21 cellular contexts compared by ENCODE assay signal in genomic region chr3:53247619-53248018, GRCh38. TPM values are rescaled to one million over a fixed set of nuclear protein-coding genes. Genes with fewer than 3 reads are reported as not detected.
DNase-seq lines count a peak whose midpoint lies in the region; ATAC-seq and TF ChIP-seq lines count a peak whose summit lies in the region.
"Had no signal": no experiment of that assay in that cellular context is flagged by ENCODE, and none has a peak within 500 bp of the region (broad histone marks: within the 10 kb centered on the region; RNA-seq: fewer than 3 reads in every experiment).

No MANE protein-coding gene starts in this region.

- H3K36me3 ChIP-seq in Karpas-422 (ENCODE audit: insufficient read depth, low read length) = no peaks in the 10 kb centered on the region
- H3K36me3 ChIP-seq in thyroid gland = peaks cover 0 to 3% of the 10 kb centered on the region in 2 donors
- H3K36me3 ChIP-seq: adrenal gland, breast epithelium had no signal

- peak overlapping the region; percentile 37 for H3K27ac Mint-ChIP-seq in activated CD8-positive, alpha-beta memory T cell treated with anti-CD3 and anti-CD28 coated beads, Interleukin-2, amount 10 ng/mL, durations not matched to agents 7 days and 5 days
- H3K27ac Mint-ChIP-seq in endothelial cell (ENCODE audit: unreplicated experiment) = peak overlapping the region; percentile 74
- H3K27ac Mint-ChIP-seq: activated B cell treated with CpG ODN at 0.5 μM for 24 hours had no signal

- no peaks in the 10 kb centered on the region for H3K27me3 Mint-ChIP-seq in activated CD8-positive, alpha-beta memory T cell treated with anti-CD3 and anti-CD28 coated beads, Interleukin-2, amount 10 ng/mL, durations not matched to agents 7 days and 5 days
- H3K27me3 Mint-ChIP-seq in endothelial cell (ENCODE audit: unreplicated experiment) = peaks cover 6% of the 10 kb centered on the region
- H3K27me3 Mint-ChIP-seq: activated B cell treated with CpG ODN at 0.5 μM for 24 hours had no signal

- intact Hi-C loops in thyroid gland (cut with DNase I) = no loop called here

- no peak overlapping the region for H3K27ac ChIP-seq in Karpas-422 (ENCODE audit: low read length)
- H3K27ac ChIP-seq in thyroid gland = peak overlapping the region in 2 of 3 donors; percentile 10 to 36
- H3K27ac ChIP-seq: adrenal gland, breast epithelium, GM23248, SK-N-MC had no signal

- H3K27me3 ChIP-seq in Karpas-422 (ENCODE audit: low read length) (no peaks in the 10 kb centered on the region), thyroid gland (no peaks in the 10 kb centered on the region)
- H3K27me3 ChIP-seq: adrenal gland, breast epithelium, heart right ventricle had no signal

- 84 to 88% methylated on average over 2 of the region's 2 CpGs for WGBS in thyroid gland, 2 donors

- H3K9me3 ChIP-seq in Karpas-422 (ENCODE audit: low read length) (no peaks in the 10 kb centered on the region), thyroid gland (no peaks in the 10 kb centered on the region)
- H3K9me3 ChIP-seq: adrenal gland, breast epithelium had no signal

- H3K9me3 Mint-ChIP-seq in activated CD8-positive, alpha-beta memory T cell treated with anti-CD3 and anti-CD28 coated beads, Interleukin-2, amount 10 ng/mL, durations not matched to agents 7 days and 5 days (ENCODE audit: low read depth) = no peaks in the 10 kb centered on the region
- H3K9me3 Mint-ChIP-seq in endothelial cell (ENCODE audit: unreplicated experiment) = no peaks in the 10 kb centered on the region
- H3K9me3 Mint-ChIP-seq: activated B cell treated with CpG ODN at 0.5 μM for 24 hours had no signal

- H3K4me3 Mint-ChIP-seq in activated CD8-positive, alpha-beta memory T cell treated with anti-CD3 and anti-CD28 coated beads, Interleukin-2, amount 10 ng/mL, durations not matched to agents 7 days and 5 days = no peak overlapping the region
- no peak overlapping the region for H3K4me3 Mint-ChIP-seq in endothelial cell (ENCODE audit: unreplicated experiment)
- H3K4me3 Mint-ChIP-seq: activated B cell treated with CpG ODN at 0.5 μM for 24 hours had no signal

- no peak overlapping the region for H2AFZ ChIP-seq in Karpas-422 (ENCODE audit: low read length)
- H2AFZ ChIP-seq: GM23248 had no signal

- no peak for TF ChIP-seq POLR2A in thyroid gland (IDR thresholded peaks at IDR 0.05)

- no peaks in the 10 kb centered on the region for H3K9me2 ChIP-seq in Karpas-422 (replicated peaks; ENCODE audit: insufficient read depth, low read length)

- H4K20me1 ChIP-seq in Karpas-422 (ENCODE audit: insufficient read depth, low read depth, low read length) = peaks cover 76% of the 10 kb centered on the region

- H3K36me3 Mint-ChIP-seq in activated CD8-positive, alpha-beta memory T cell treated with anti-CD3 and anti-CD28 coated beads, Interleukin-2, amount 10 ng/mL, durations not matched to agents 7 days and 5 days = peaks cover 16% of the 10 kb centered on the region
- peaks cover 6% of the 10 kb centered on the region for H3K36me3 Mint-ChIP-seq in endothelial cell (ENCODE audit: low read depth, unreplicated experiment)

- TF ChIP-seq CTCF in endothelial cell (IDR thresholded peaks at IDR 0.05; ENCODE audit: unreplicated experiment) = no peak
- TF ChIP-seq CTCF in thyroid gland (IDR thresholded peaks at IDR 0.05) = no peak

- CTCF ChIA-PET in activated CD8-positive, alpha-beta memory T cell treated with anti-CD3 and anti-CD28 coated beads, Interleukin-2, amount 10 ng/mL, durations not matched to agents 7 days and 5 days (lab: Charles Lee) = interaction anchor here (1.0 to 1.3 kb wide), 3 partner anchors 11 to 52 kb away, joined by 3 to 5 read pairs (median 4); no protein-coding TSS in a partner anchor

- no peak for ATAC-seq in activated CD8-positive, alpha-beta memory T cell treated with anti-CD3 and anti-CD28 coated beads, Interleukin-2, amount 10 ng/mL, durations not matched to agents 7 days and 5 days
- ATAC-seq: heart right ventricle had no signal

- no peak for DNase-seq in activated CD8-positive, alpha-beta memory T cell treated with anti-CD3 and anti-CD28 coated beads, Interleukin-2, amount 10 ng/mL, durations not matched to agents 7 days and 5 days
- DNase-seq in activated CD8-positive, alpha-beta memory T cell treated with anti-CD3 and anti-CD28 coated beads, Interleukin-2, amount 50 U/mL, for 48 hours = no peak
- peak; percentile 34 for DNase-seq in Karpas-422
- DNase-seq in endothelial cell (ENCODE audit: low spot score) = no peak
- DNase-seq in thyroid gland = no peak
- DNase-seq in NCI-H524 (lab: John Stamatoyannopoulos, UW) = no peak
- no peak for DNase-seq in NCI-H2171 treated with DMSO at 0.1 percent for 48 hours (lab: John Stamatoyannopoulos, UW)
- no peak for DNase-seq in HUDEP-2 (lab: John Stamatoyannopoulos, UW; ENCODE audit: unreplicated experiment in 76 of 76)
- DNase-seq: activated B cell treated with CpG ODN at 0.5 μM for 24 hours; adrenal gland; C1 segment of cervical spinal cord; GM23248; heart right ventricle; NCI-H1092 treated with DMSO at 0.1 percent for 48 hours; NCI-H2029; NCI-H446; small intestine; stimulated activated CD4-positive, alpha-beta T cell treated with anti-CD3 and anti-CD28 coated beads, Interleukin-2, amount 100 ng/mL, for 48 hours; T-helper 9 cell had no signal

- H3K4me1 ChIP-seq in Karpas-422 (ENCODE audit: low read length) (peaks cover 35% of the 10 kb centered on the region), thyroid gland (peaks cover 69 to 77% of the 10 kb centered on the region in 2 donors)

- H3K4me3 ChIP-seq in Karpas-422 (ENCODE audit: low read length) (no peak overlapping the region), thyroid gland (replicated peaks in 1 of 3) (no peak overlapping the region)
- H3K4me3 ChIP-seq: adrenal gland, breast epithelium, GM23248, heart right ventricle, SK-N-MC had no signal

- peaks cover 100% of the 10 kb centered on the region for H3K79me2 ChIP-seq in Karpas-422 (ENCODE audit: low read length)

- H3K9ac ChIP-seq in Karpas-422 (ENCODE audit: low read length) = no peak overlapping the region
- H3K9ac ChIP-seq: GM23248 had no signal

- peaks cover 44% of the 10 kb centered on the region for H3K4me1 Mint-ChIP-seq in activated CD8-positive, alpha-beta memory T cell treated with anti-CD3 and anti-CD28 coated beads, Interleukin-2, amount 10 ng/mL, durations not matched to agents 7 days and 5 days
- peaks cover 60% of the 10 kb centered on the region for H3K4me1 Mint-ChIP-seq in endothelial cell (ENCODE audit: unreplicated experiment)

- no peak overlapping the region for H3K4me2 ChIP-seq in Karpas-422 (ENCODE audit: low read depth, low read length, poor library complexity, severe bottlenecking)

RNA-seq across cellular contexts. Expression of gene TKT, which starts 8.2 kb away (rescaled TPM):
- total RNA-seq in activated CD8-positive, alpha-beta memory T cell treated with anti-CD3 and anti-CD28 coated beads, Interleukin-2, amount 10 ng/mL, durations not matched to agents 7 days and 5 days = 100 to 1,000 TPM; 226 to 231 TPM
- total RNA-seq in Karpas-422 (2014; rRNA removed; shearing (Covaris generic); ENCODE audit: low replicate concordance) = 377 and 455 TPM in 2 replicates
- 305 TPM for total RNA-seq in endothelial cell (ENCODE audit: unreplicated experiment)
- 100 to 1,000 TPM; 468 to 962 (median 800) TPM for total RNA-seq in thyroid gland
